Comparison of ENCODE assay signal across 17 cellular contexts in the genomic region with DNA sequence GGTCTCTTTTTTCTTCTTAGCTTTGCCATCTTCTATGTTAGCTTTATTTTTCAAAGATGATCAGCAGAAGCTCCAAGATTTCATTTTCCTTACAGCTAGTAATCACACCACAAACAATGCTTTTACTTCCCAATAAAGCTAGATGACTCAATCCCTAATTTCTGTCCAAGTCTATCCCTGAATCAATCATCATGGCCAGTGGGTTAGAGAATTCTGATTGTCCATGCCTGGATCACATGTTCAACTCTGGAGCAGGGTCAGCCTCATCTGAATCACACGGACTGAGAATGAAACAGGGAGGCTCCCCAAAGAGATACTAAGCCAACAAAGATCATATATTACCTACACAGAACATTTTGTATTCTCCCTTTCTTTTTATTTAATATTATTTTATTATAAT.
DNase-seq lines count a peak whose midpoint lies in the region; ATAC-seq and TF ChIP-seq lines count a peak whose summit lies in the region.
"Had no signal": no experiment of that assay in that cellular context is flagged by ENCODE, and none has a peak within 500 bp of the region (broad histone marks: within the 10 kb centered on the region; RNA-seq: fewer than 3 reads in every experiment).

No MANE protein-coding gene starts in this region.

- H3K9ac ChIP-seq in mammary epithelial cell (ENCODE audit: insufficient read depth, low read length) (no peak overlapping the region), adipocyte (ENCODE audit: low read length) (no peak overlapping the region)

- H3K36me3 ChIP-seq in mammary epithelial cell (ENCODE audit: insufficient read depth, low read length) (no peaks in the 10 kb centered on the region), breast epithelium (no peaks in the 10 kb centered on the region), adipocyte (ENCODE audit: control insufficient read depth, insufficient read depth, low read length, severe bottlenecking) (no peaks in the 10 kb centered on the region)
- H3K36me3 ChIP-seq: HAP-1, SJSA1 had no signal

- H3K4me1 Mint-ChIP-seq in CD14-positive monocyte (no peaks in the 10 kb centered on the region), glutamatergic neuron (ENCODE audit: low read depth, unreplicated experiment) (no peaks in the 10 kb centered on the region)

- no TSS peak for BruUV-seq in mammary epithelial cell (replicated peaks; lab: Mats Ljungman, UMichigan)

- CTCF ChIA-PET in mammary epithelial cell (lab: Charles Lee; ENCODE audit: low non-redundant PET): no interaction called here

- H3K4me1 ChIP-seq in mammary epithelial cell (ENCODE audit: insufficient read depth, low read length) (no peaks in the 10 kb centered on the region), breast epithelium (no peaks in the 10 kb centered on the region), adipocyte (ENCODE audit: control insufficient read depth, insufficient read depth, low read length) (peaks cover 38% of the 10 kb centered on the region)
- H3K4me1 ChIP-seq: SJSA1 had no signal

- intact Hi-C loops in mammary epithelial cell (cut with micrococcal nuclease): loop anchor here (1.0 kb wide), 1 partner anchor 80 kb away; a partner anchor contains a TSS
- intact Hi-C loops in breast epithelium (cut with DNase I; ENCODE audit: low total_unique reads): no loop called here
- intact Hi-C loops in CD14-positive monocyte (cut with micrococcal nuclease): no loop called here

- H4K20me1 ChIP-seq in mammary epithelial cell (ENCODE audit: insufficient read depth, low read length): no peaks in the 10 kb centered on the region

- H3K4me3 ChIP-seq in mammary epithelial cell (replicated peaks in 1 of 3; ENCODE audit: insufficient read depth in 1 of 3, low read depth in 2 of 3, low read length in 3 of 3) (no peak overlapping the region), breast epithelium (no peak overlapping the region), adipocyte (ENCODE audit: low read length) (peak overlapping the region; percentile 26), foreskin fibroblast (ENCODE audit: low read depth in 1 of 2, low read length in 2 of 2) (no peak overlapping the region)
- H3K4me3 ChIP-seq: HAP-1, SJSA1 had no signal

- no peaks in the 10 kb centered on the region for H3K36me3 Mint-ChIP-seq in activated naive CD4-positive, alpha-beta T cell treated with anti-CD3 and anti-CD28 coated beads, Interleukin-2, amount 50 U/mL, for 72 hours
- H3K36me3 Mint-ChIP-seq in CD14-positive monocyte: no peaks in the 10 kb centered on the region
- no peaks in the 10 kb centered on the region for H3K36me3 Mint-ChIP-seq in glutamatergic neuron (ENCODE audit: unreplicated experiment)

- H3K27me3 Mint-ChIP-seq in CD14-positive monocyte (ENCODE audit: low read depth in 3 of 3) (no peaks in the 10 kb centered on the region), glutamatergic neuron (ENCODE audit: unreplicated experiment) (no peaks in the 10 kb centered on the region)

- dilution Hi-C loops in mammary epithelial cell (cut with HindIII; ENCODE audit: low sequenced_read_pairs): no loop called here

- no peak overlapping the region for H3K27ac Mint-ChIP-seq in activated naive CD4-positive, alpha-beta T cell treated with anti-CD3 and anti-CD28 coated beads, Interleukin-2, amount 50 U/mL, for 72 hours
- H3K27ac Mint-ChIP-seq in CD14-positive monocyte (no peak overlapping the region), glutamatergic neuron (ENCODE audit: unreplicated experiment) (no peak overlapping the region)

- no peak overlapping the region for H3K4me3 Mint-ChIP-seq in CD14-positive monocyte
- H3K4me3 Mint-ChIP-seq in glutamatergic neuron (ENCODE audit: unreplicated experiment): no peak overlapping the region

- H3K27ac ChIP-seq in mammary epithelial cell (ENCODE audit: insufficient read depth, low read depth, low read length): no peak overlapping the region
- H3K27ac ChIP-seq in breast epithelium: no peak overlapping the region
- H3K27ac ChIP-seq: 22Rv1, SJSA1 had no signal

- no peak for ATAC-seq in activated naive CD4-positive, alpha-beta T cell treated with anti-CD3 and anti-CD28 coated beads, Interleukin-2, amount 50 U/mL, for 72 hours

- H3K79me2 ChIP-seq in mammary epithelial cell (ENCODE audit: insufficient read depth, low read length): no peaks in the 10 kb centered on the region

- TF ChIP-seq POLR2A in breast epithelium (IDR thresholded peaks at IDR 0.05): no peak

- peak; percentile 19 for DNase-seq in mammary epithelial cell
- DNase-seq in breast epithelium (ENCODE audit: low spot score in 2 of 2): no peak
- DNase-seq in adipocyte (ENCODE audit: low read depth): no peak
- peak; percentile 48 to 72 for DNase-seq in foreskin fibroblast
- DNase-seq in SKM-1 (lab: John Stamatoyannopoulos, UW; ENCODE audit: unreplicated experiment): no peak
- no peak for DNase-seq in activated naive CD4-positive, alpha-beta T cell treated with anti-CD3 and anti-CD28 coated beads, Interleukin-2, amount 50 U/mL, for 72 hours (ENCODE audit: low spot score in 2 of 2)
- no peak for DNase-seq in CD14-positive monocyte (ENCODE audit: low spot score)
- no peak for DNase-seq in glutamatergic neuron
- DNase-seq: C1 segment of cervical spinal cord, DMS 273 treated with DMSO at 0.1 percent for 48 hours, NCI-H1436, NCI-H2029, NCI-H748 treated with DMSO at 0.1 percent for 48 hours, OCI-M1 had no signal

- H3K27me3 ChIP-seq in mammary epithelial cell (ENCODE audit: insufficient read depth, low read length) (no peaks in the 10 kb centered on the region), breast epithelium (no peaks in the 10 kb centered on the region), adipocyte (replicated peaks; ENCODE audit: control insufficient read depth, insufficient read depth, low read length) (no peaks in the 10 kb centered on the region)
- H3K27me3 ChIP-seq: SJSA1 had no signal

- 100% methylated on average over 1 of the region's 1 CpG for WGBS in mammary epithelial cell (ENCODE audit: low coverage, missing lambda C conversion rate)

- H3K4me2 ChIP-seq in mammary epithelial cell (ENCODE audit: insufficient read depth, low read depth, low read length): no peak overlapping the region

- no peaks in the 10 kb centered on the region for H3K9me3 Mint-ChIP-seq in activated naive CD4-positive, alpha-beta T cell treated with anti-CD3 and anti-CD28 coated beads, Interleukin-2, amount 50 U/mL, for 72 hours
- H3K9me3 Mint-ChIP-seq in CD14-positive monocyte (peaks cover 0 to 3% (median 0%) of the 10 kb centered on the region in 7 donors), glutamatergic neuron (ENCODE audit: unreplicated experiment) (no peaks in the 10 kb centered on the region)

- H3K9me3 ChIP-seq in mammary epithelial cell (replicated peaks; ENCODE audit: insufficient read depth, low read length): no peaks in the 10 kb centered on the region
- no peaks in the 10 kb centered on the region for H3K9me3 ChIP-seq in breast epithelium
- H3K9me3 ChIP-seq in adipocyte (ENCODE audit: control insufficient read depth, low read length): no peaks in the 10 kb centered on the region
- H3K9me3 ChIP-seq: HAP-1, SJSA1 had no signal

- no peak for TF ChIP-seq CTCF in mammary epithelial cell (conservative IDR thresholded peaks at IDR 0.05 in 1 of 2, IDR thresholded peaks at IDR 0.05 in 1 of 2; ENCODE audit: extremely low read depth in 1 of 2, insufficient read depth in 1 of 2, low read depth in 1 of 2, low read length in 2 of 2)
- no peak for TF ChIP-seq CTCF in breast epithelium (IDR thresholded peaks at IDR 0.05)
- no peak for TF ChIP-seq CTCF in foreskin fibroblast (IDR thresholded peaks at IDR 0.05; ENCODE audit: low read depth, low read length)
- no peak for TF ChIP-seq CTCF in CD14-positive monocyte (IDR thresholded peaks at IDR 0.05)
- no peak for TF ChIP-seq CTCF in glutamatergic neuron (IDR thresholded peaks at IDR 0.05; ENCODE audit: partially characterized antibody, unreplicated experiment)

- H2AFZ ChIP-seq in mammary epithelial cell (ENCODE audit: low read depth, low read length): no peak overlapping the region

- in situ Hi-C loops in mammary epithelial cell (cut with MboI; ENCODE audit: low sequenced_read_pairs in 2 of 2): loop anchor here in 1 of 2 donors (10.0 kb wide), 1 partner anchor 365 kb away; no protein-coding TSS in a partner anchor

Comparison
In these comparisons a context has a peak if more than half of its experiments do, and no peak if none do; other contexts are left out.
1. DNase-seq: peak in mammary epithelial cell (single experiment) and foreskin fibroblast (2 of 2); none in breast epithelium (0 of 2), adipocyte (single experiment), SKM-1 (single experiment), activated naive CD4-positive, alpha-beta T cell treated with anti-CD3 and anti-CD28 coated beads, Interleukin-2, amount 50 U/mL, for 72 hours (0 of 2), CD14-positive monocyte (single experiment) and glutamatergic neuron (single experiment).